ENCODE assay signal across 37 cellular contexts in genomic region chr1:158458263-158458662, GRCh38. TPM values are rescaled to one million over a fixed set of nuclear protein-coding genes. Genes with fewer than 3 reads are reported as not detected.
"Had no signal": no experiment of that assay in that cellular context is flagged by ENCODE, and none has a peak within 500 bp of the region (broad histone marks: within the 10 kb centered on the region; RNA-seq: fewer than 3 reads in every experiment).

No MANE protein-coding gene starts in this region.

- H3K27ac ChIP-seq: KMS-11, Peyer's patch, SJSA1, VCaP had no signal

- H3K36me3 ChIP-seq: Peyer's patch, SJSA1 had no signal

- H3K4me3 ChIP-seq: Peyer's patch, SJSA1 had no signal

- H3K4me2 ChIP-seq: KMS-11 had no signal

- H3K4me1 ChIP-seq: Peyer's patch, SJSA1 had no signal

- H3K27me3 ChIP-seq: Peyer's patch, SJSA1 had no signal

- H3K9ac ChIP-seq: KMS-11 had no signal

- DNase-seq: activated B cell treated with CpG ODN at 0.5 μM for 24 hours; activated CD4-positive, alpha-beta memory T cell treated with anti-CD3 and anti-CD28 coated beads for 36 hours; activated CD4-positive, alpha-beta T cell treated with anti-CD3 and anti-CD28 coated beads for 4 hours; activated CD4-positive, alpha-beta T cell treated with anti-CD3 and anti-CD28 coated beads, Interleukin-2, amount 50 U/mL, for 1 hour; activated CD4-positive, CD25-positive, alpha-beta regulatory T cell treated with anti-CD3 and anti-CD28 coated beads, Interleukin-2, amount 50 U/mL, for 72 hours; activated CD8-positive, alpha-beta memory T cell treated with anti-CD3 and anti-CD28 coated beads for 24 hours; activated CD8-positive, alpha-beta memory T cell treated with anti-CD3 and anti-CD28 coated beads, Interleukin-2, amount 10 ng/mL, durations not matched to agents 7 days and 5 days; activated CD8-positive, alpha-beta memory T cell treated with anti-CD3 and anti-CD28 coated beads, Interleukin-2, amount 50 U/mL, for 48 hours; activated effector memory CD4-positive, alpha-beta T cell treated with Interleukin-2 at 50 U/mL for 16 hours; activated naive CD4-positive, alpha-beta T cell treated with anti-CD3 and anti-CD28 coated beads, Interleukin-2, amount 10 ng/mL, durations not matched to agents 7 days and 5 days; activated naive CD8-positive, alpha-beta T cell treated with anti-CD3 and anti-CD28 coated beads, Interleukin-2, amount 50 U/mL, for 24 hours; activated T-cell treated with anti-CD3 and anti-CD28 coated beads, Interleukin-2, amount 50 U/mL, for 48 hours; anterior cingulate cortex; caudate nucleus; MM.1S; MV-4-11; NCI-H1092; NCI-H1436 treated with DMSO at 0.1 percent for 48 hours; NCI-H1694 treated with DMSO at 0.1 percent for 48 hours; NCI-H2029; NCI-H510A; NCI-H526; NCI-H748 treated with DMSO at 0.1 percent for 48 hours; NK-92 treated with Interleukin-12 subunit alpha and Interleukin-12 subunit beta, amount 100 ng/mL, for 24 hours; PC-3; Peyer's patch; RPMI8226; SHP77 treated with DMSO at 0.1 percent for 48 hours; SW 1271; T-helper 1 cell; T-helper 2 cell; T-helper 9 cell had no signal

- H3K9me3 ChIP-seq: Peyer's patch, SJSA1 had no signal

RNA-seq across cellular contexts. Expression of gene OR10K1, which starts 3.4 kb away (rescaled TPM):
- total RNA-seq: activated B cell treated with CpG ODN at 0.5 μM for 24 hours; activated CD4-positive, alpha-beta memory T cell treated with anti-CD3 and anti-CD28 coated beads for 36 hours; activated CD8-positive, alpha-beta memory T cell treated with anti-CD3 and anti-CD28 coated beads, Interleukin-2, amount 10 ng/mL, durations not matched to agents 7 days and 5 days; bronchial epithelial cell; LHCN-M2; PC-3; Peyer's patch; SJSA1 had no signal

RNA-seq across cellular contexts. Expression of gene OR10R2, which starts 13.8 kb away (rescaled TPM):
- total RNA-seq: activated B cell treated with CpG ODN at 0.5 μM for 24 hours; activated CD4-positive, alpha-beta memory T cell treated with anti-CD3 and anti-CD28 coated beads for 36 hours; activated CD8-positive, alpha-beta memory T cell treated with anti-CD3 and anti-CD28 coated beads, Interleukin-2, amount 10 ng/mL, durations not matched to agents 7 days and 5 days; LHCN-M2; PC-3; Peyer's patch; SJSA1 had no signal

RNA-seq across cellular contexts. Expression of gene OR10K2, which starts 32.2 kb away (rescaled TPM):
- total RNA-seq: activated B cell treated with CpG ODN at 0.5 μM for 24 hours; activated CD4-positive, alpha-beta memory T cell treated with anti-CD3 and anti-CD28 coated beads for 36 hours; activated CD8-positive, alpha-beta memory T cell treated with anti-CD3 and anti-CD28 coated beads, Interleukin-2, amount 10 ng/mL, durations not matched to agents 7 days and 5 days; bronchial epithelial cell; LHCN-M2; PC-3; Peyer's patch; SJSA1 had no signal

RNA-seq across cellular contexts. Expression of gene OR10T2, which starts 59.0 kb away (rescaled TPM):
- total RNA-seq: activated B cell treated with CpG ODN at 0.5 μM for 24 hours; activated CD4-positive, alpha-beta memory T cell treated with anti-CD3 and anti-CD28 coated beads for 36 hours; activated CD8-positive, alpha-beta memory T cell treated with anti-CD3 and anti-CD28 coated beads, Interleukin-2, amount 10 ng/mL, durations not matched to agents 7 days and 5 days; bronchial epithelial cell; LHCN-M2; PC-3; Peyer's patch; SJSA1 had no signal
